8 cellular contexts compared by ENCODE assay signal in genomic region chr16:11851301-11852091, GRCh38. TPM values are rescaled to one million over a fixed set of nuclear protein-coding genes. Genes with fewer than 3 reads are reported as not detected.
DNase-seq lines count a peak whose midpoint lies in the region; ATAC-seq, FAIRE-seq and TF ChIP-seq lines count a peak whose summit lies in the region.

Gene RSL1D1 (minus strand): TSS chr16:11851542. CDS start chr16:11851512, 30 bp downstream.

- peak; percentile 98 for TF ChIP-seq POLR2A in endothelial cell of umbilical vein (IDR thresholded peaks at IDR 0.05; ENCODE audit: low read depth, low read length)

- peak; percentile 87 for ATAC-seq in GM21528 (IDR thresholded peaks at IDR 0.05; ENCODE audit: low FRiP score, unreplicated experiment)

- H3K27me3 ChIP-seq in OCI-LY3 (ENCODE audit: low read depth, low read length) (no peaks in the 10 kb centered on the region), endothelial cell of umbilical vein (ENCODE audit: control insufficient read depth in 2 of 2, insufficient read depth in 2 of 2, low read length in 2 of 2) (no peaks in the 10 kb centered on the region), mononuclear cell (ENCODE audit: insufficient read depth, low read length) (no peaks in the 10 kb centered on the region)

- CTCF ChIA-PET in endothelial cell of umbilical vein (lab: Charles Lee), result interaction anchor here (1.5 to 1.7 kb wide), 2 partner anchors 54 to 216 kb away, joined by 5 to 15 read pairs; partner anchors contain the start of gene ZC3H7A

- peaks cover 35% of the 10 kb centered on the region for H3K36me3 ChIP-seq in OCI-LY3 (replicated peaks; ENCODE audit: low read depth, low read length)
- peaks cover under 1 to 4% of the 10 kb centered on the region in 2 experiments for H3K36me3 ChIP-seq in endothelial cell of umbilical vein (ENCODE audit: control insufficient read depth in 2 of 2, extremely low read depth in 1 of 2, insufficient read depth in 2 of 2, low read length in 2 of 2)

- peak; percentile 88 for DNase-seq in DMS 273 treated with DMSO at 0.1 percent for 48 hours (lab: John Stamatoyannopoulos, UW)
- peak; percentile 84 for DNase-seq in HuH-7.5 (ENCODE audit: low spot score)
- peak; percentile 97 for DNase-seq in activated CD8-positive, alpha-beta memory T cell treated with anti-CD3 and anti-CD28 coated beads, Interleukin-2, amount 50 U/mL, for 48 hours
- DNase-seq in endothelial cell of umbilical vein (ENCODE audit: low read depth, low spot score), result peak; percentile 98
- peak; percentile 83 to 87 for DNase-seq in stimulated activated CD8-positive, alpha-beta memory T cell treated with anti-CD3 and anti-CD28 coated beads, Interleukin-2, amount 100 ng/mL, for 48 hours (ENCODE audit: low read depth in 2 of 2)

- H3K4me3 ChIP-seq in OCI-LY3 (ENCODE audit: low read length) (peak within 1 kb of the TSS; percentile 86), endothelial cell of umbilical vein (replicated peaks in 1 of 3; ENCODE audit: insufficient read depth in 1 of 3, low read depth in 1 of 3, low read length in 3 of 3) (peak within 1 kb of the TSS; percentile 51 to 95 (median 72)), mononuclear cell (ENCODE audit: low read length) (peak within 1 kb of the TSS; percentile 60)

- H3K9ac ChIP-seq in OCI-LY3 (ENCODE audit: low read length), result peak within 1 kb of the TSS; percentile 98
- peak within 1 kb of the TSS; percentile 74 for H3K9ac ChIP-seq in endothelial cell of umbilical vein (replicated peaks; ENCODE audit: extremely low read depth, insufficient read depth, low read length)

- intact Hi-C loops in endothelial cell of umbilical vein (cut with micrococcal nuclease), result loop anchor here (1.0 to 5.0 kb wide), 6 partner anchors 54 to 556 kb away; partner anchors contain the start of genes SNX29, TXNDC11 and ZC3H7A

- peaks cover 27% of the 10 kb centered on the region for H4K20me1 ChIP-seq in OCI-LY3 (ENCODE audit: insufficient read depth, low read length)
- H4K20me1 ChIP-seq in endothelial cell of umbilical vein (replicated peaks; ENCODE audit: control insufficient read depth, extremely low read depth, insufficient read depth, low read length), result no peaks in the 10 kb centered on the region

- H3K79me2 ChIP-seq in OCI-LY3 (ENCODE audit: low read length) (peaks cover 92% of the 10 kb centered on the region), endothelial cell of umbilical vein (ENCODE audit: control insufficient read depth, insufficient read depth, low read length) (peaks cover 43% of the 10 kb centered on the region)

- peak; percentile 92 for FAIRE-seq in endothelial cell of umbilical vein (lab: Jason Lieb, UNC)

- POLR2A ChIA-PET in endothelial cell of umbilical vein (lab: Charles Lee), result no interaction called here

- H2AFZ ChIP-seq in OCI-LY3 (ENCODE audit: low read depth, low read length) (0 out of 2 replicates have a peak within 1 kb of the TSS, but pooled peaks have one; percentile 51), endothelial cell of umbilical vein (ENCODE audit: low read depth, low read length) (peak within 1 kb of the TSS; percentile 96)

- H3K4me2 ChIP-seq in OCI-LY3 (ENCODE audit: low read length) (peak within 1 kb of the TSS; percentile 93), endothelial cell of umbilical vein (ENCODE audit: insufficient read depth, low read length) (peak within 1 kb of the TSS; percentile 84)

- peaks cover 11% of the 10 kb centered on the region for H3K4me1 ChIP-seq in OCI-LY3 (ENCODE audit: low read length)
- peaks cover 11% of the 10 kb centered on the region for H3K4me1 ChIP-seq in endothelial cell of umbilical vein (ENCODE audit: control insufficient read depth, extremely low read depth, insufficient read depth, low read length)
- peaks cover 46% of the 10 kb centered on the region for H3K4me1 ChIP-seq in mononuclear cell (ENCODE audit: insufficient read depth, low read length)

- BruUV-seq in endothelial cell of umbilical vein (replicated peaks; lab: Mats Ljungman, UMichigan), result TSS peak; percentile 65

- H3K9me1 ChIP-seq in endothelial cell of umbilical vein (replicated peaks; ENCODE audit: control insufficient read depth, extremely low read depth, insufficient read depth, low read length), result no peaks in the 10 kb centered on the region

- dilution Hi-C loops in endothelial cell of umbilical vein (cut with MboI; ENCODE audit: extremely low pct_ligation_motif_present, low sequenced_read_pairs), result no loop called here

- peak within 1 kb of the TSS; percentile 77 for H3K27ac ChIP-seq in OCI-LY3 (ENCODE audit: low read length)
- H3K27ac ChIP-seq in endothelial cell of umbilical vein (ENCODE audit: insufficient read depth, low read depth, low read length), result peak within 1 kb of the TSS; percentile 47

- H3K9me3 ChIP-seq in OCI-LY3 (ENCODE audit: insufficient read depth, low read length) (no peaks in the 10 kb centered on the region), endothelial cell of umbilical vein (replicated peaks; ENCODE audit: control insufficient read depth, insufficient read depth, low read length) (no peaks in the 10 kb centered on the region), mononuclear cell (ENCODE audit: low read depth, low read length) (no peaks in the 10 kb centered on the region)

- TF ChIP-seq CTCF in OCI-LY3 (IDR thresholded peaks at IDR 0.05; ENCODE audit: low read depth, low read length) (no peak), endothelial cell of umbilical vein (IDR thresholded peaks at IDR 0.05; ENCODE audit: extremely low read depth in 1 of 2, insufficient read depth in 1 of 2, low read depth in 1 of 2, low read length in 2 of 2) (no peak)

TF ChIP-seq in endothelial cell of umbilical vein, 7 proteins besides CTCF, POLR2A, EP300 and RAD21:
- TF ChIP-seq JUN (IDR thresholded peaks at IDR 0.05; ENCODE audit: borderline replicate concordance, insufficient read depth, insufficient read length, low read depth), result no peak
- peak; percentile 5 for TF ChIP-seq FOS (IDR thresholded peaks at IDR 0.05; ENCODE audit: borderline replicate concordance, insufficient read depth, low read length)
- TF ChIP-seq MYC (IDR thresholded peaks at IDR 0.05; ENCODE audit: low read depth, low read length), result no peak
- no peak for TF ChIP-seq GATA2 (IDR thresholded peaks at IDR 0.05; ENCODE audit: insufficient read depth, insufficient read length, low read depth, low read length)
- TF ChIP-seq EZH2 (IDR thresholded peaks at IDR 0.05; ENCODE audit: borderline replicate concordance, low read depth, low read length, severe bottlenecking), result no peak
- TF ChIP-seq, protein P1, sequence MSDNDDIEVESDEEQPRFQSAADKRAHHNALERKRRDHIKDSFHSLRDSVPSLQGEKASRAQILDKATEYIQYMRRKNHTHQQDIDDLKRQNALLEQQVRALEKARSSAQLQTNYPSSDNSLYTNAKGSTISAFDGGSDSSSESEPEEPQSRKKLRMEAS (IDR thresholded peaks at IDR 0.05; ENCODE audit: insufficient read depth, insufficient read length), result peak; percentile 47
- TF ChIP-seq POLR2AphosphoS5 (IDR thresholded peaks at IDR 0.05; ENCODE audit: insufficient read depth, low read depth, low read length), result peak; percentile 89
TF ChIP-seq in endothelial cell of umbilical vein: peak in this region for 3.

RNA-seq across cellular contexts. Expression of gene RSL1D1, which starts in this region (rescaled TPM):
- total RNA-seq in endothelial cell of umbilical vein (127 and 132 TPM in 2 replicates), mononuclear cell (239 TPM)
- polyA plus RNA-seq in endothelial cell of umbilical vein, result 9.5 and 17.0 TPM in 2 replicates
- 57.8 and 62.5 TPM in 2 replicates for polyA plus RNA-seq in endothelial cell of umbilical vein (2011; cell fraction: cytosol; rRNA removed)
- 14.7 and 25.6 TPM in 2 replicates for polyA plus RNA-seq in endothelial cell of umbilical vein (2011; cell fraction: nucleus; rRNA removed)
- polyA plus RNA-seq in endothelial cell of umbilical vein (2012), result 142 and 195 TPM in 2 replicates
- 17.8 and 17.9 TPM in 2 replicates for polyA minus RNA-seq in endothelial cell of umbilical vein
- 103 TPM for polyA minus RNA-seq in endothelial cell of umbilical vein (2011; cell fraction: cytosol; rRNA and poly(A)+ RNA removed)
- polyA minus RNA-seq in endothelial cell of umbilical vein (2011; cell fraction: nucleus; rRNA and poly(A)+ RNA removed), result 11.8 and 13.4 TPM in 2 replicates

Comparison
In these comparisons a context has a peak if more than half of its experiments do, and no peak if none do; other contexts are left out.
1. Peak in every context shown above with its lines: DNase-seq, ATAC-seq, H3K4me3 ChIP-seq and H3K27ac ChIP-seq.